In genomic region chr9:92764381-92764987, GRCh38 we compare ENCODE assay signal across 8 cellular contexts. TPM values are rescaled to one million over a fixed set of nuclear protein-coding genes. Genes with fewer than 3 reads are reported as not detected.
DNase-seq lines count a peak whose midpoint lies in the region; ATAC-seq and TF ChIP-seq lines count a peak whose summit lies in the region.

Gene BICD2, minus strand, starts transcription at chr9:92764833. Its CDS starts 89 bp downstream, at chr9:92764744.

- peak; percentile 98 for DNase-seq in MG63
- no peak for DNase-seq in dermis blood vessel endothelial cell
- peak in 1 of 2 donors; percentile 41 for DNase-seq in uterus
- no peak for DNase-seq in NCI-H345 treated with DMSO at 0.1 percent for 48 hours (lab: John Stamatoyannopoulos, UW; ENCODE audit: unreplicated experiment)
- no peak for DNase-seq in SK-N-DZ (ENCODE audit: low spot score)

- intact Hi-C loops in uterus (cut with DNase I; ENCODE audit: low total_unique reads): no loop called here

- H3K27ac ChIP-seq in 22Rv1 (peak within 1 kb of the TSS; percentile 99), uterus (peak within 1 kb of the TSS; percentile 91 to 100)

- TF ChIP-seq POLR2A in uterus (IDR thresholded peaks at IDR 0.05): peak in 1 of 2 donors; percentile 17

- H3K36me3 ChIP-seq in MG63 (peaks cover 2% of the 10 kb centered on the region), uterus (no peaks in the 10 kb centered on the region)

- H3K9me3 ChIP-seq in MG63 (no peaks in the 10 kb centered on the region), mononuclear cell (ENCODE audit: low read depth, low read length) (no peaks in the 10 kb centered on the region), uterus (no peaks in the 10 kb centered on the region)

- H3K4me1 ChIP-seq in mononuclear cell (ENCODE audit: insufficient read depth, low read length) (peaks cover 63% of the 10 kb centered on the region), uterus (peaks cover 0 to 24% of the 10 kb centered on the region in 2 donors)

- TF ChIP-seq CTCF in 22Rv1 (IDR thresholded peaks at IDR 0.05) (no peak), uterus (IDR thresholded peaks at IDR 0.05) (no peak)

- H3K27me3 ChIP-seq in MG63: no peaks in the 10 kb centered on the region
- H3K27me3 ChIP-seq in mononuclear cell (ENCODE audit: insufficient read depth, low read length): no peaks in the 10 kb centered on the region
- H3K27me3 ChIP-seq in uterus: no peaks in the 10 kb centered on the region

- H3K4me3 ChIP-seq in MG63 (peak within 1 kb of the TSS; percentile 81), mononuclear cell (ENCODE audit: low read length) (peak within 1 kb of the TSS; percentile 85), uterus (peak within 1 kb of the TSS; percentile 97 to 98)

- peak; percentile 0 for ATAC-seq in GM19438 (IDR thresholded peaks at IDR 0.05; ENCODE audit: low read depth, unreplicated experiment)

RNA-seq across cellular contexts. Expression of gene BICD2, which starts in this region (rescaled TPM):
- 35.6 and 49.5 TPM in 2 replicates for total RNA-seq in MG63 (2014; rRNA removed; shearing (Covaris generic); ENCODE audit: low replicate concordance)
- total RNA-seq in dermis blood vessel endothelial cell: 54.5 and 74.2 TPM in 2 replicates
- total RNA-seq in mononuclear cell: 27.9 TPM
- 10 to 100 TPM in 3 of 4 donors, 1 to 10 TPM in 1; 5.6 to 45.1 (median 22.8) TPM for total RNA-seq in uterus
- 18.7 and 20.2 TPM in 2 replicates for polyA plus RNA-seq in SK-N-DZ (2014; cell fraction: cytosol; rRNA removed)
- 13.1 and 16.6 TPM in 2 replicates for polyA plus RNA-seq in SK-N-DZ (2014; cell fraction: nucleus; rRNA removed)
